16 cellular contexts compared by ENCODE assay signal in the genomic region with DNA sequence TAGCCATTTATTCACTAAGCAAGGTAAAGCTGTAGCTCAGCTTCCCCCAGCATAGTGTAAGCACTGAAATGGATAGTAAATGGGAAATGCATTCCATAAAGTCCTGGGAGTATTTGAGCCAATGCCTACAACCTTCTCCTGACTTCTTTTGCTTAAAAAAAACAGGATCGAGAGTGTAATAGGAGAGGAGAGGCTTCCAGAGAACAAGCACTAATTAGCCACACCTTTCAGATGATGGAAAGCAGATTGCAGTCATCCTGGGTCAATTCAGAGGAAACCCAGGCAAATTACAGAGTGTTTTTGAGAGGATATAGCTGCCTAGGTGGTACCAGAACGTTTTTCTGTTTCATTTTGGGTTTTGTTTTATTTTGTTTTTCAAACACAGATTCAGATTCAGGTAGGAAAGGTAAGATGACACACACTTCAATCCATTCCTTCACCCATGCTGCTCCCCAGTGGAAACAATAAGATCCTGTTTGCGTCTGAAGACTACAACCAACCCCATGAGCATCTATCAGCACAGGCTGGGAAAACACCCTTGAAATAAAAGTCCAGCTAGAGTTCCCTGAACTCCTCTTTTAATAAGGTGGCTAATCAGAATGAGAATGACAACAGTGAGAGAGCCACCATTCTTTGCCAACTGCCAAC.
DNase-seq lines count a peak whose midpoint lies in the region; ATAC-seq and TF ChIP-seq lines count a peak whose summit lies in the region.
"Had no signal": no experiment of that assay in that cellular context is flagged by ENCODE, and none has a peak within 500 bp of the region (broad histone marks: within the 10 kb centered on the region; RNA-seq: fewer than 3 reads in every experiment).

No MANE protein-coding gene starts in this region.

- no peaks in the 10 kb centered on the region for H3K27me3 Mint-ChIP-seq in activated naive CD8-positive, alpha-beta T cell treated with anti-CD3 and anti-CD28 coated beads, Interleukin-2, amount 10 ng/mL, durations not matched to agents 7 days and 5 days
- no peaks in the 10 kb centered on the region for H3K27me3 Mint-ChIP-seq in activated naive CD8-positive, alpha-beta T cell treated with anti-CD3 and anti-CD28 coated beads, Interleukin-2, amount 50 U/mL, for 24 hours

- H3K4me3 Mint-ChIP-seq in activated naive CD8-positive, alpha-beta T cell treated with anti-CD3 and anti-CD28 coated beads, Interleukin-2, amount 10 ng/mL, durations not matched to agents 7 days and 5 days, result no peak overlapping the region
- no peak overlapping the region for H3K4me3 Mint-ChIP-seq in activated naive CD8-positive, alpha-beta T cell treated with anti-CD3 and anti-CD28 coated beads, Interleukin-2, amount 50 U/mL, for 24 hours
- H3K4me3 Mint-ChIP-seq: stimulated activated naive B cell treated with anti-CD40 and anti-IgM and Interleukin-4, amounts not matched to agents 10 μg/mL and 1 μg/mL and 100 μg/mL, for 72 hours had no signal

- intact Hi-C loops in esophagus muscularis mucosa (cut with DNase I), result loop anchor here (10.0 kb wide), 2 partner anchors 104 to 184 kb away; no protein-coding TSS in a partner anchor
- intact Hi-C loops in sciatic nerve (cut with DNase I), result no loop called here
- intact Hi-C loops in spleen (cut with DNase I; ENCODE audit: low total_unique reads), result no loop called here

- no peak for TF ChIP-seq EP300 in esophagus muscularis mucosa (IDR thresholded peaks at IDR 0.05)

- 50% methylated on average over 3 of the region's 3 CpGs for WGBS in esophagus muscularis mucosa
- 58 to 71% (median 69%) methylated on average over 3 of the region's 3 CpGs for whole genome bisulfite sequencing in spleen, 5 donors

- H3K27ac Mint-ChIP-seq in activated naive CD8-positive, alpha-beta T cell treated with anti-CD3 and anti-CD28 coated beads, Interleukin-2, amount 10 ng/mL, durations not matched to agents 7 days and 5 days, result no peak overlapping the region
- no peak overlapping the region for H3K27ac Mint-ChIP-seq in activated naive CD8-positive, alpha-beta T cell treated with anti-CD3 and anti-CD28 coated beads, Interleukin-2, amount 50 U/mL, for 24 hours
- H3K27ac Mint-ChIP-seq: stimulated activated naive B cell treated with anti-CD40 and anti-IgM and Interleukin-4, amounts not matched to agents 10 μg/mL and 1 μg/mL and 100 μg/mL, for 72 hours had no signal

- DNase-seq in activated naive CD8-positive, alpha-beta T cell treated with anti-CD3 and anti-CD28 coated beads, Interleukin-2, amount 10 ng/mL, durations not matched to agents 7 days and 5 days, result no peak
- no peak for DNase-seq in activated naive CD8-positive, alpha-beta T cell treated with anti-CD3 and anti-CD28 coated beads, Interleukin-2, amount 50 U/mL, for 24 hours
- no peak for DNase-seq in esophagus muscularis mucosa (ENCODE audit: extremely low spot score)
- DNase-seq in sciatic nerve (ENCODE audit: low spot score), result no peak
- DNase-seq in 8988T, result no peak
- DNase-seq in T-helper 1 cell, result no peak
- no peak for DNase-seq in spleen
- DNase-seq: activated CD4-positive, CD25-positive, alpha-beta regulatory T cell; amniotic stem cell; DMS79; head of caudate nucleus; NCI-H1105; NCI-H526 treated with DMSO at 0.1 percent for 48 hours; pancreas; stimulated activated naive B cell treated with anti-CD40 and anti-IgM and Interleukin-4, amounts not matched to agents 10 μg/mL and 1 μg/mL and 100 μg/mL, for 72 hours had no signal

- POLR2A ChIA-PET in activated naive CD8-positive, alpha-beta T cell treated with anti-CD3 and anti-CD28 coated beads, Interleukin-2, amount 10 ng/mL, durations not matched to agents 7 days and 5 days (lab: Charles Lee), result no interaction called here

- H3K79me2 ChIP-seq in OCI-LY3 (ENCODE audit: low read length), result no peaks in the 10 kb centered on the region

- no peaks in the 10 kb centered on the region for H3K9me3 Mint-ChIP-seq in activated naive CD8-positive, alpha-beta T cell treated with anti-CD3 and anti-CD28 coated beads, Interleukin-2, amount 10 ng/mL, durations not matched to agents 7 days and 5 days
- no peaks in the 10 kb centered on the region for H3K9me3 Mint-ChIP-seq in activated naive CD8-positive, alpha-beta T cell treated with anti-CD3 and anti-CD28 coated beads, Interleukin-2, amount 50 U/mL, for 24 hours
- H3K9me3 Mint-ChIP-seq: stimulated activated naive B cell treated with anti-CD40 and anti-IgM and Interleukin-4, amounts not matched to agents 10 μg/mL and 1 μg/mL and 100 μg/mL, for 72 hours had no signal

- H3K36me3 ChIP-seq in OCI-LY3 (replicated peaks; ENCODE audit: low read depth, low read length) (no peaks in the 10 kb centered on the region), esophagus muscularis mucosa (no peaks in the 10 kb centered on the region), spleen (no peaks in the 10 kb centered on the region)
- H3K36me3 ChIP-seq: pancreas had no signal

- H3K27ac ChIP-seq in OCI-LY3 (ENCODE audit: low read length), result no peak overlapping the region
- peak overlapping the region; percentile 30 to 55 (median 50) for H3K27ac ChIP-seq in esophagus muscularis mucosa (replicated peaks in 1 of 4)
- no peak overlapping the region for H3K27ac ChIP-seq in spleen
- H3K27ac ChIP-seq: pancreas had no signal

- no peak overlapping the region for H3K4me3 ChIP-seq in OCI-LY3 (ENCODE audit: low read length)
- H3K4me3 ChIP-seq in esophagus muscularis mucosa, result peak overlapping the region in 1 of 4 donors; percentile 10
- no peak overlapping the region for H3K4me3 ChIP-seq in spleen
- H3K4me3 ChIP-seq: pancreas had no signal

- H4K20me1 ChIP-seq in OCI-LY3 (ENCODE audit: insufficient read depth, low read length), result no peaks in the 10 kb centered on the region

- TF ChIP-seq POLR2A in esophagus muscularis mucosa (IDR thresholded peaks at IDR 0.05; ENCODE audit: low read depth) (no peak), spleen (IDR thresholded peaks at IDR 0.05) (no peak)

- no peak overlapping the region for H3K9ac ChIP-seq in OCI-LY3 (ENCODE audit: low read length)

- H3K27me3 ChIP-seq in OCI-LY3 (ENCODE audit: low read depth, low read length) (peaks cover 28% of the 10 kb centered on the region), esophagus muscularis mucosa (no peaks in the 10 kb centered on the region), spleen (replicated peaks in 1 of 7) (peaks cover 0 to 8% (median 0%) of the 10 kb centered on the region in 7 donors)
- H3K27me3 ChIP-seq: pancreas had no signal

- H3K9me3 ChIP-seq in OCI-LY3 (ENCODE audit: insufficient read depth, low read length) (no peaks in the 10 kb centered on the region), esophagus muscularis mucosa (no peaks in the 10 kb centered on the region), spleen (no peaks in the 10 kb centered on the region)
- H3K9me3 ChIP-seq: pancreas had no signal

- H3K36me3 Mint-ChIP-seq in activated naive CD8-positive, alpha-beta T cell treated with anti-CD3 and anti-CD28 coated beads, Interleukin-2, amount 10 ng/mL, durations not matched to agents 7 days and 5 days, result no peaks in the 10 kb centered on the region
- H3K36me3 Mint-ChIP-seq in activated naive CD8-positive, alpha-beta T cell treated with anti-CD3 and anti-CD28 coated beads, Interleukin-2, amount 50 U/mL, for 24 hours (ENCODE audit: low read depth), result no peaks in the 10 kb centered on the region
- H3K36me3 Mint-ChIP-seq: stimulated activated naive B cell treated with anti-CD40 and anti-IgM and Interleukin-4, amounts not matched to agents 10 μg/mL and 1 μg/mL and 100 μg/mL, for 72 hours had no signal

- H3K4me1 Mint-ChIP-seq in activated naive CD8-positive, alpha-beta T cell treated with anti-CD3 and anti-CD28 coated beads, Interleukin-2, amount 10 ng/mL, durations not matched to agents 7 days and 5 days, result peaks cover 8% of the 10 kb centered on the region
- no peaks in the 10 kb centered on the region for H3K4me1 Mint-ChIP-seq in activated naive CD8-positive, alpha-beta T cell treated with anti-CD3 and anti-CD28 coated beads, Interleukin-2, amount 50 U/mL, for 24 hours

- ATAC-seq in activated naive CD8-positive, alpha-beta T cell treated with anti-CD3 and anti-CD28 coated beads, Interleukin-2, amount 10 ng/mL, durations not matched to agents 7 days and 5 days (ENCODE audit: low read depth), result peak; percentile 36
- no peak for ATAC-seq in activated naive CD8-positive, alpha-beta T cell treated with anti-CD3 and anti-CD28 coated beads, Interleukin-2, amount 50 U/mL, for 24 hours
- ATAC-seq in sciatic nerve, result peak; percentile 42
- ATAC-seq: stimulated activated naive B cell treated with anti-CD40 and anti-IgM and Interleukin-4, amounts not matched to agents 10 μg/mL and 1 μg/mL and 100 μg/mL, for 72 hours had no signal

- H2AFZ ChIP-seq in OCI-LY3 (ENCODE audit: low read depth, low read length), result no peak overlapping the region

- H3K4me2 ChIP-seq in OCI-LY3 (ENCODE audit: low read length), result no peak overlapping the region

- H3K4me1 ChIP-seq in OCI-LY3 (ENCODE audit: low read length), result no peaks in the 10 kb centered on the region
- peaks cover 0 to 23% (median 21%) of the 10 kb centered on the region in 4 donors for H3K4me1 ChIP-seq in esophagus muscularis mucosa
- H3K4me1 ChIP-seq in spleen, result peaks cover 0 to 6% (median 0%) of the 10 kb centered on the region in 6 donors

- TF ChIP-seq CTCF in OCI-LY3 (IDR thresholded peaks at IDR 0.05; ENCODE audit: low read depth, low read length) (peak; percentile 41), esophagus muscularis mucosa (IDR thresholded peaks at IDR 0.05) (peak in 1 of 3 experiments; percentile 13), spleen (IDR thresholded peaks at IDR 0.05 in 8 of 11, conservative IDR thresholded peaks at IDR 0.05 in 3 of 11) (no peak)

Comparison
In these comparisons a context has a peak if more than half of its experiments do, and no peak if none do; other contexts are left out.
1. H3K27ac ChIP-seq: peak in esophagus muscularis mucosa (4 of 4); none in OCI-LY3 (single experiment) and spleen (0 of 8).